ENCODE assay signal across 8 cellular contexts in genomic region chr14:99971929-99972747, GRCh38.
DNase-seq lines count a peak whose midpoint lies in the region; ATAC-seq and TF ChIP-seq lines count a peak whose summit lies in the region.

No MANE protein-coding gene starts in this region.

- peaks cover 4% of the 10 kb centered on the region for H3K9me3 Mint-ChIP-seq in activated CD4-positive, alpha-beta T cell treated with anti-CD3 and anti-CD28 coated beads, Interleukin-2, amount 10 ng/mL, durations not matched to agents 24 days and 14 days

- peak overlapping the region; percentile 88 for H3K4me3 Mint-ChIP-seq in activated CD4-positive, alpha-beta T cell treated with anti-CD3 and anti-CD28 coated beads, Interleukin-2, amount 10 ng/mL, durations not matched to agents 24 days and 14 days

- intact Hi-C loops in heart right ventricle (cut with DNase I) = no loop called here
- intact Hi-C loops in cardiac septum (cut with DNase I) = no loop called here
- intact Hi-C loops in activated CD4-positive, alpha-beta T cell treated with anti-CD3 and anti-CD28 coated beads, Interleukin-2, amount 10 ng/mL, durations not matched to agents 24 days and 14 days (cut with micrococcal nuclease) = loop anchor here (1.0 to 5.0 kb wide), 3 partner anchors 10 to 370 kb away; partner anchors contain the start of gene CCDC85C

- peak in 1 of 2 donors; percentile 24 for DNase-seq in heart right ventricle
- no peak for DNase-seq in cardiac septum (ENCODE audit: low spot score)
- peak; percentile 19 for DNase-seq in HK-2 (ENCODE audit: unreplicated experiment)
- peak; percentile 71 for DNase-seq in activated CD4-positive, alpha-beta T cell treated with anti-CD3 and anti-CD28 coated beads, Interleukin-2, amount 10 ng/mL, durations not matched to agents 24 days and 14 days
- peak; percentile 40 to 62 for DNase-seq in erythroblast (lab: John Stamatoyannopoulos, UW)
- no peak for DNase-seq in CD1c-positive myeloid dendritic cell (ENCODE audit: extremely low spot score)
- no peak for DNase-seq in germinal center (ENCODE audit: low spot score)

- H3K4me3 ChIP-seq in heart right ventricle (peak overlapping the region; percentile 40 to 87 (median 76)), neutrophil (ENCODE audit: low read depth in 1 of 2, low read length in 1 of 2) (peak overlapping the region; percentile 56 to 63)

- peak in 4 of 8 donors; percentile 12 to 24 (median 19) for ATAC-seq in heart right ventricle

- WGBS in heart right ventricle, 2 donors = 1 to 2% methylated on average over 52 to 81 of the region's 81 CpGs

- H3K9me3 ChIP-seq in heart right ventricle (peaks cover 0 to 27% (median 9%) of the 10 kb centered on the region in 11 donors), neutrophil (no peaks in the 10 kb centered on the region)

- no peak for TF ChIP-seq POLR2A in erythroblast (IDR thresholded peaks at IDR 0.05; ENCODE audit: low read length)

- peaks cover 0 to 19% (median 9%) of the 10 kb centered on the region in 9 donors for H3K4me1 ChIP-seq in heart right ventricle
- H3K4me1 ChIP-seq in neutrophil (ENCODE audit: control insufficient read depth in 1 of 2, insufficient read depth in 1 of 2, low read depth in 1 of 2, low read length in 1 of 2) = peaks cover 7 to 14% of the 10 kb centered on the region in 2 experiments

- peaks cover 9% of the 10 kb centered on the region for H3K36me3 Mint-ChIP-seq in activated CD4-positive, alpha-beta T cell treated with anti-CD3 and anti-CD28 coated beads, Interleukin-2, amount 10 ng/mL, durations not matched to agents 24 days and 14 days (ENCODE audit: low read depth)

- peaks cover 19% of the 10 kb centered on the region for H3K4me1 Mint-ChIP-seq in activated CD4-positive, alpha-beta T cell treated with anti-CD3 and anti-CD28 coated beads, Interleukin-2, amount 10 ng/mL, durations not matched to agents 24 days and 14 days

- H3K36me3 ChIP-seq in heart right ventricle = no peaks in the 10 kb centered on the region
- H3K36me3 ChIP-seq in neutrophil = no peaks in the 10 kb centered on the region

- peaks cover 40% of the 10 kb centered on the region for H3K27me3 Mint-ChIP-seq in activated CD4-positive, alpha-beta T cell treated with anti-CD3 and anti-CD28 coated beads, Interleukin-2, amount 10 ng/mL, durations not matched to agents 24 days and 14 days

- H3K27me3 ChIP-seq in heart right ventricle (peaks cover 0 to 26% (median 0%) of the 10 kb centered on the region in 7 donors), neutrophil (peaks cover 66% of the 10 kb centered on the region)

- TF ChIP-seq CTCF in heart right ventricle (IDR thresholded peaks at IDR 0.05) = no peak
- TF ChIP-seq CTCF in neutrophil (IDR thresholded peaks at IDR 0.05) = no peak

- H3K27ac ChIP-seq in heart right ventricle (peak overlapping the region in 8 of 10 donors; percentile 9 to 79 (median 60)), neutrophil (no peak overlapping the region)

- peak overlapping the region; percentile 91 for H3K27ac Mint-ChIP-seq in activated CD4-positive, alpha-beta T cell treated with anti-CD3 and anti-CD28 coated beads, Interleukin-2, amount 10 ng/mL, durations not matched to agents 24 days and 14 days

Comparison
In these comparisons a context has a peak if more than half of its experiments do, and no peak if none do; other contexts are left out.
1. DNase-seq: peak in HK-2 (single experiment), activated CD4-positive, alpha-beta T cell treated with anti-CD3 and anti-CD28 coated beads, Interleukin-2, amount 10 ng/mL, durations not matched to agents 24 days and 14 days (single experiment) and erythroblast (2 of 2); none in cardiac septum (single experiment), CD1c-positive myeloid dendritic cell (single experiment) and germinal center (single experiment).